Comparison of ENCODE assay signal across 8 cellular contexts in genomic region chr19:55635856-55636440, GRCh38. TPM values are rescaled to one million over a fixed set of nuclear protein-coding genes. Genes with fewer than 3 reads are reported as not detected.
A peak's percentile ranks its signal among the peaks of the same experiment; 100 is the strongest.
DNase-seq lines count a peak whose midpoint lies in the region; ATAC-seq and TF ChIP-seq lines count a peak whose summit lies in the region.

No MANE protein-coding gene starts in this region.

- H3K4me3 ChIP-seq in AG09309 (ENCODE audit: control insufficient read depth, low read depth, low read length) (peak overlapping the region; percentile 99), Loucy (ENCODE audit: low read length, poor library complexity, severe bottlenecking) (peak overlapping the region; percentile 96), duodenal mucosa (ENCODE audit: low read depth in 1 of 2, low read length in 2 of 2) (peak overlapping the region; percentile 92 to 94)

- H4K20me1 ChIP-seq in Loucy (ENCODE audit: insufficient read depth, low read length, poor library complexity, severe bottlenecking): peaks cover 8% of the 10 kb centered on the region

- peaks cover 47 to 58% of the 10 kb centered on the region in 2 donors for H3K4me1 Mint-ChIP-seq in natural killer cell

- H2AFZ ChIP-seq in Loucy (ENCODE audit: low read length): no peak overlapping the region

- no peaks in the 10 kb centered on the region for H3K36me3 Mint-ChIP-seq in natural killer cell

- intact Hi-C loops in natural killer cell (cut with micrococcal nuclease): loop anchor here (1.0 to 10.0 kb wide), 2 partner anchors 18 to 169 kb away; no protein-coding TSS in a partner anchor

- H3K9me2 ChIP-seq in Loucy (replicated peaks; ENCODE audit: low read depth, low read length): no peaks in the 10 kb centered on the region

- TF ChIP-seq CTCF in AG09309 (IDR thresholded peaks at IDR 0.05; ENCODE audit: control insufficient read depth, insufficient read depth, low read depth, low read length, missing control alignments) (no peak), Loucy (conservative IDR thresholded peaks at IDR 0.05; ENCODE audit: low read length) (no peak), natural killer cell (IDR thresholded peaks at IDR 0.05) (no peak)

- ATAC-seq in natural killer cell: no peak
- ATAC-seq in HG03175 (IDR thresholded peaks at IDR 0.05; ENCODE audit: unreplicated experiment): no peak

- H3K27me3 ChIP-seq in Loucy (ENCODE audit: insufficient read depth, low read length, poor library complexity, severe bottlenecking): no peaks in the 10 kb centered on the region
- no peaks in the 10 kb centered on the region for H3K27me3 ChIP-seq in duodenal mucosa (ENCODE audit: control insufficient read depth in 1 of 2, insufficient read depth in 2 of 2, low read length in 2 of 2)

- peaks cover 39% of the 10 kb centered on the region for H3K79me2 ChIP-seq in Loucy (ENCODE audit: insufficient read depth, low read length)

- H3K4me2 ChIP-seq in Loucy (ENCODE audit: low read depth, low read length, poor library complexity, severe bottlenecking): peak overlapping the region; percentile 99

- no peaks in the 10 kb centered on the region for H3K9me3 Mint-ChIP-seq in natural killer cell

- H3K4me1 ChIP-seq in Loucy (ENCODE audit: insufficient read depth, low read length, poor library complexity, severe bottlenecking): peaks cover 30% of the 10 kb centered on the region
- peaks cover 14 to 37% of the 10 kb centered on the region in 2 donors for H3K4me1 ChIP-seq in duodenal mucosa (ENCODE audit: control insufficient read depth in 1 of 2, insufficient read depth in 2 of 2, low read length in 2 of 2)

- H3K36me3 ChIP-seq in Loucy (ENCODE audit: insufficient read depth, low read length) (no peaks in the 10 kb centered on the region), duodenal mucosa (ENCODE audit: control insufficient read depth in 1 of 2, insufficient read depth in 2 of 2, low read length in 2 of 2) (no peaks in the 10 kb centered on the region)

- DNase-seq in AG09309 (ENCODE audit: low read depth) (no peak), natural killer cell (no peak), hypothalamus (lab: John Stamatoyannopoulos, UW) (no peak), NCI-H1417 treated with DMSO at 0.1 percent for 48 hours (lab: John Stamatoyannopoulos, UW) (no peak), NCI-H510A (lab: John Stamatoyannopoulos, UW) (no peak)

- no peak overlapping the region for H3K27ac ChIP-seq in duodenal mucosa (ENCODE audit: low read depth, low read length)

- H3K27me3 Mint-ChIP-seq in natural killer cell (ENCODE audit: low read depth in 2 of 2): no peaks in the 10 kb centered on the region

- H3K4me3 Mint-ChIP-seq in natural killer cell: peak overlapping the region; percentile 100

- H3K9me3 ChIP-seq in Loucy (ENCODE audit: insufficient read depth, low read depth, low read length) (no peaks in the 10 kb centered on the region), duodenal mucosa (ENCODE audit: control insufficient read depth in 1 of 2, low read length in 2 of 2) (no peaks in the 10 kb centered on the region)

- H3F3A ChIP-seq in Loucy (ENCODE audit: low read depth): no peaks in the 10 kb centered on the region

- H3K9ac ChIP-seq in Loucy (ENCODE audit: low read depth, low read length, poor library complexity, severe bottlenecking) (peak overlapping the region; percentile 96), duodenal mucosa (ENCODE audit: low read depth in 1 of 2, low read length in 2 of 2) (peak overlapping the region; percentile 90 to 99)

- H3K27ac Mint-ChIP-seq in natural killer cell: peak overlapping the region; percentile 100

RNA-seq across cellular contexts. Expression of gene ZNF580, which starts 4.9 kb away (rescaled TPM):
- 10 to 100 TPM; 38.0 to 46.0 (median 40.0) TPM for total RNA-seq in natural killer cell

RNA-seq across cellular contexts. Expression of gene ZNF581, which starts 7.5 kb away (rescaled TPM):
- 10 to 100 TPM; 15.4 to 21.9 (median 19.0) TPM for total RNA-seq in natural killer cell

RNA-seq across cellular contexts. Expression of gene ZNF784, which starts 11.6 kb away (rescaled TPM):
- total RNA-seq in natural killer cell: 1 to 10 TPM; 6.4 to 7.9 (median 7.1) TPM

RNA-seq across cellular contexts. Expression of gene CCDC106, which starts 12.1 kb away (rescaled TPM):
- 1 to 10 TPM; 2.0 to 3.2 (median 3.2) TPM for total RNA-seq in natural killer cell

RNA-seq across cellular contexts. Expression of gene U2AF2, which starts 18.9 kb away (rescaled TPM):
- total RNA-seq in natural killer cell: 100 to 1,000 TPM; 304 to 322 (median 321) TPM
